8 cellular contexts compared by ENCODE assay signal in genomic region chr9:137000177-137000930, GRCh38. TPM values are rescaled to one million over a fixed set of nuclear protein-coding genes. Genes with fewer than 3 reads are reported as not detected.
DNase-seq lines count a peak whose midpoint lies in the region; ATAC-seq and TF ChIP-seq lines count a peak whose summit lies in the region.

No MANE protein-coding gene starts in this region.

- H3K9me3 ChIP-seq in duodenal mucosa (ENCODE audit: control insufficient read depth in 1 of 2, low read length in 2 of 2) = no peaks in the 10 kb centered on the region
- no peaks in the 10 kb centered on the region for H3K9me3 ChIP-seq in testis

- 78 to 83% methylated on average over 9 to 10 of the region's 10 CpGs for WGBS in testis, 2 donors

- H3K4me3 ChIP-seq in duodenal mucosa (ENCODE audit: low read depth in 1 of 2, low read length in 2 of 2) (peak overlapping the region in 1 of 2 donors; percentile 32), testis (no peak overlapping the region)

- H3K36me3 ChIP-seq in duodenal mucosa (ENCODE audit: control insufficient read depth in 1 of 2, insufficient read depth in 2 of 2, low read length in 2 of 2) (no peaks in the 10 kb centered on the region), testis (ENCODE audit: low read depth, missing control alignments) (no peaks in the 10 kb centered on the region)

- H3K27ac ChIP-seq in duodenal mucosa (ENCODE audit: low read depth, low read length) (peak overlapping the region; percentile 56), testis (no peak overlapping the region)

- peak overlapping the region in 1 of 2 donors; percentile 19 for H3K9ac ChIP-seq in duodenal mucosa (ENCODE audit: low read depth in 1 of 2, low read length in 2 of 2)

- ATAC-seq in GM21717 (IDR thresholded peaks at IDR 0.05; ENCODE audit: unreplicated experiment) (peak; percentile 50), HG03442 (IDR thresholded peaks at IDR 0.05; ENCODE audit: unreplicated experiment) (no peak)

- TF ChIP-seq CTCF in GM13976 (IDR thresholded peaks at IDR 0.05; ENCODE audit: borderline replicate concordance, control extremely low read depth, extremely low read depth, insufficient read depth, missing control alignments) (no peak), testis (IDR thresholded peaks at IDR 0.05) (no peak)

- in situ Hi-C loops in GM13976 (cut with MboI; ENCODE audit: low sequenced_read_pairs, unreplicated experiment) = no loop called here

- peak; percentile 86 for DNase-seq in GM13976 (ENCODE audit: low spot score)
- peak; percentile 95 for DNase-seq in MV-4-11 (lab: John Stamatoyannopoulos, UW)
- DNase-seq in HuH-7.5 (ENCODE audit: low spot score) = no peak
- no peak for DNase-seq in testis
- no peak for DNase-seq in pons (ENCODE audit: low spot score)

- H3K27me3 ChIP-seq in duodenal mucosa (ENCODE audit: control insufficient read depth in 1 of 2, insufficient read depth in 2 of 2, low read length in 2 of 2) (peaks cover 0 to 12% of the 10 kb centered on the region in 2 donors), testis (no peaks in the 10 kb centered on the region)

- intact Hi-C loops in testis (cut with DNase I; ENCODE audit: low total_unique reads) = no loop called here

- TF ChIP-seq POLR2A in testis (IDR thresholded peaks at IDR 0.05) = no peak

- H3K4me1 ChIP-seq in duodenal mucosa (ENCODE audit: control insufficient read depth in 1 of 2, insufficient read depth in 2 of 2, low read length in 2 of 2) = peaks cover 20 to 22% of the 10 kb centered on the region in 2 donors
- peaks cover 8% of the 10 kb centered on the region for H3K4me1 ChIP-seq in testis

RNA-seq across cellular contexts. Expression of gene CLIC3, which starts 4.0 kb away (rescaled TPM):
- total RNA-seq in testis = 1 to 10 TPM; 1.8 to 1.9 TPM
- 2.8 TPM for polyA plus RNA-seq in testis (ENCODE audit: insufficient read depth, low read depth, low replicate concordance)

RNA-seq across cellular contexts. Expression of gene PAXX, which starts 8.1 kb away (rescaled TPM):
- total RNA-seq in testis = 10 to 100 TPM; 47.8 to 56.6 TPM
- polyA plus RNA-seq in testis (ENCODE audit: insufficient read depth, low read depth, low replicate concordance) = 25.9 TPM

RNA-seq across cellular contexts. Expression of gene LCNL1, which starts 17.6 kb away (rescaled TPM):
- total RNA-seq in testis = 100 to 1,000 TPM in 1 of 2 donors, 10 to 100 TPM in 1; 59.3 to 131 TPM
- 17.5 TPM for polyA plus RNA-seq in testis (ENCODE audit: insufficient read depth, low read depth, low replicate concordance)

RNA-seq across cellular contexts. Expression of gene PTGDS, which starts 23.1 kb away (rescaled TPM):
- 1,000 to 10,000 TPM; 5,554 to 5,948 TPM for total RNA-seq in testis
- polyA plus RNA-seq in testis (ENCODE audit: insufficient read depth, low read depth, low replicate concordance) = 4,976 TPM

RNA-seq across cellular contexts. Expression of gene ABCA2, which starts 27.7 kb away (rescaled TPM):
- total RNA-seq in testis = 10 to 100 TPM; 56.0 to 65.5 TPM
- 33.6 TPM for polyA plus RNA-seq in testis (ENCODE audit: insufficient read depth, low read depth, low replicate concordance)

Comparison
In these comparisons a context has a peak if more than half of its experiments do, and no peak if none do; other contexts are left out.
1. DNase-seq: peak in GM13976 (single experiment) and MV-4-11 (single experiment); none in HuH-7.5 (single experiment), testis (single experiment) and pons (single experiment).